Comparison of ENCODE assay signal across 1 cellular context in genomic region chr9:133148351-133149129, GRCh38.
A peak's percentile ranks its signal among the peaks of the same experiment; 100 is the strongest.
TF ChIP-seq lines count a peak whose summit lies in the region.

No MANE protein-coding gene starts in this region.

TF ChIP-seq in HEK293, 187 proteins besides CTCF, POLR2A, EP300 and RAD21 (continued from another document and continues in another):
- TF ChIP-seq PRDM10 (tag by site-specific recombination; IDR thresholded peaks at IDR 0.05) (no peak), MYNN (tag by site-specific recombination; IDR thresholded peaks at IDR 0.05; ENCODE audit: borderline replicate concordance) (no peak), ZNF121 (tag by site-specific recombination; IDR thresholded peaks at IDR 0.05) (no peak), ZNF146 (tag by site-specific recombination; IDR thresholded peaks at IDR 0.05) (no peak), HIC1 (tag by site-specific recombination; IDR thresholded peaks at IDR 0.05) (peak; percentile 38; the same call in 1 of the 2 replicates), KLF8 (tag by site-specific recombination; IDR thresholded peaks at IDR 0.05) (peak; percentile 49; the same call in 1 of the 2 replicates), SP3 (tag by site-specific recombination; IDR thresholded peaks at IDR 0.05) (peak; percentile 40; the same call in 1 of the 2 replicates), ZBTB26 (tag by site-specific recombination; optimal IDR thresholded peaks at IDR 0.05) (peak; percentile 32), MZF1 (tag by site-specific recombination; IDR thresholded peaks at IDR 0.05; ENCODE audit: borderline replicate concordance) (no peak), KLF16 (tag by site-specific recombination; IDR thresholded peaks at IDR 0.05) (no peak), SETDB1 (IDR thresholded peaks at IDR 0.05; ENCODE audit: insufficient read length, low read length) (no peak), ZNF747 (tag by site-specific recombination; IDR thresholded peaks at IDR 0.05) (no peak), GLIS2 (tag by site-specific recombination; IDR thresholded peaks at IDR 0.05) (peak; percentile 31; the same call in 1 of the 2 replicates), ZNF621 (tag by site-specific recombination; IDR thresholded peaks at IDR 0.05) (no peak), ZNF510 (tag by site-specific recombination; IDR thresholded peaks at IDR 0.05; ENCODE audit: insufficient replicate concordance) (no peak), BCL6B (tag by site-specific recombination; IDR thresholded peaks at IDR 0.05) (no peak), ZNF530 (tag by site-specific recombination; IDR thresholded peaks at IDR 0.05; ENCODE audit: low read depth) (no peak), REST (tag by site-specific recombination; IDR thresholded peaks at IDR 0.05) (no peak), ZNF561 (tag by site-specific recombination; IDR thresholded peaks at IDR 0.05; ENCODE audit: borderline replicate concordance) (no peak), PBX3 (CRISPR knock-in tag; IDR thresholded peaks at IDR 0.05) (0 out of 2 replicates have a peak, but pooled peaks have one; percentile 40), ZNF335 (tag by site-specific recombination; conservative IDR thresholded peaks at IDR 0.05) (peak; percentile 30), ZNF549 (tag by site-specific recombination; IDR thresholded peaks at IDR 0.05) (no peak), ZNF488 (tag by site-specific recombination; IDR thresholded peaks at IDR 0.05) (no peak), ZNF664 (tag by site-specific recombination; IDR thresholded peaks at IDR 0.05) (no peak), ZNF514 (tag by site-specific recombination; IDR thresholded peaks at IDR 0.05) (no peak), SALL2 (tag by site-specific recombination; IDR thresholded peaks at IDR 0.05; ENCODE audit: borderline replicate concordance) (no peak), GLI2 (tag by site-specific recombination; IDR thresholded peaks at IDR 0.05; ENCODE audit: borderline replicate concordance, low read depth) (no peak), ZNF26 (tag by site-specific recombination; IDR thresholded peaks at IDR 0.05) (no peak), ZBTB44 (tag by site-specific recombination; IDR thresholded peaks at IDR 0.05) (no peak), ZSCAN18 (tag by site-specific recombination; IDR thresholded peaks at IDR 0.05) (no peak), ZNF791 (tag by site-specific recombination; IDR thresholded peaks at IDR 0.05) (no peak), ZBTB48 (tag by site-specific recombination; IDR thresholded peaks at IDR 0.05) (0 out of 2 replicates have a peak, but pooled peaks have one; percentile 38), ZNF792 (tag by site-specific recombination; IDR thresholded peaks at IDR 0.05) (no peak), ZXDB (tag by site-specific recombination; IDR thresholded peaks at IDR 0.05) (no peak), ZNF302 (tag by site-specific recombination; IDR thresholded peaks at IDR 0.05; ENCODE audit: low read depth) (no peak), RBAK (tag by site-specific recombination; IDR thresholded peaks at IDR 0.05) (no peak), TRIM28 (IDR thresholded peaks at IDR 0.05; ENCODE audit: borderline replicate concordance, low read length) (no peak), ZSCAN4 (tag by site-specific recombination; IDR thresholded peaks at IDR 0.05) (no peak), ZNF394 (tag by site-specific recombination; IDR thresholded peaks at IDR 0.05; ENCODE audit: borderline replicate concordance) (no peak)
